Comparison of ENCODE assay signal across 14 cellular contexts in genomic region chr14:57754558-57754957, GRCh38.
A peak's percentile ranks its signal among the peaks of the same experiment; 100 is the strongest.
DNase-seq lines count a peak whose midpoint lies in the region; ATAC-seq, FAIRE-seq and TF ChIP-seq lines count a peak whose summit lies in the region.
"Had no signal": no experiment of that assay in that cellular context is flagged by ENCODE, and none has a peak within 500 bp of the region (broad histone marks: within the 10 kb centered on the region; RNA-seq: fewer than 3 reads in every experiment).

No MANE protein-coding gene starts in this region.

- BruUV-seq in Panc1 (replicated peaks; lab: Mats Ljungman, UMichigan) (no TSS peak), PC-3 (replicated peaks; lab: Mats Ljungman, UMichigan) (no TSS peak)

- TF ChIP-seq CTCF in GM23338 (conservative IDR thresholded peaks at IDR 0.05; ENCODE audit: low read depth in 2 of 2) (no peak), Panc1 (IDR thresholded peaks at IDR 0.05) (no peak), pancreas (IDR thresholded peaks at IDR 0.05) (no peak), PC-3 (conservative IDR thresholded peaks at IDR 0.05; ENCODE audit: low read depth, low read length) (no peak)

- H3K18ac ChIP-seq in mesendoderm (ENCODE audit: low read length): peak overlapping the region; percentile 2

- H3K9me3 ChIP-seq in Panc1 (ENCODE audit: control insufficient read depth, insufficient read depth, low read depth, low read length) (no peaks in the 10 kb centered on the region), pancreas (no peaks in the 10 kb centered on the region), PC-3 (ENCODE audit: low read length) (no peaks in the 10 kb centered on the region)
- H3K9me3 ChIP-seq: BLaER1 treated with 17β-estradiol and CSF1 and Interleukin-3, amounts not matched to agents 10 nM and 100 nM had no signal

- H2BK120ac ChIP-seq in mesendoderm (ENCODE audit: low read depth, low read length): no peak overlapping the region

- H3K27me3 Mint-ChIP-seq in GM23338 (ENCODE audit: insufficient read depth, low read depth, poor library complexity): peaks cover 1% of the 10 kb centered on the region
- H3K27me3 Mint-ChIP-seq: CD4-positive, CD25-positive, alpha-beta regulatory T cell; IgD-negative memory B cell had no signal

- CTCF ChIA-PET in Panc1 (lab: Charles Lee): no interaction called here
- CTCF ChIA-PET in PC-3 (lab: Charles Lee): no interaction called here

- no peak overlapping the region for H4K5ac ChIP-seq in mesendoderm (ENCODE audit: low read length)

- H4K8ac ChIP-seq in mesendoderm (ENCODE audit: low read depth, low read length): no peak overlapping the region

- DNase-seq in GM23338 (ENCODE audit: low spot score): no peak
- DNase-seq in Panc1 (ENCODE audit: low read depth, low spot score): no peak
- no peak for DNase-seq in mesendoderm
- DNase-seq in pancreas: no peak
- no peak for DNase-seq in PC-3
- no peak for DNase-seq in SW 1271 (lab: John Stamatoyannopoulos, UW)
- DNase-seq: ACHN; CD4-positive, CD25-positive, alpha-beta regulatory T cell; DMS 273 treated with DMSO at 0.1 percent for 48 hours; GOT3; HCEC 1CT had no signal

- H3K4ac ChIP-seq in mesendoderm (ENCODE audit: low read depth, low read length): no peak overlapping the region

- no peak overlapping the region for H3K23ac ChIP-seq in mesendoderm (ENCODE audit: low read length)

- intact Hi-C loops in Panc1 (cut with micrococcal nuclease; ENCODE audit: unreplicated experiment) (no loop called here), pancreas (cut with DNase I) (no loop called here), PC-3 (cut with micrococcal nuclease) (no loop called here)

- no peak for ATAC-seq in GM23338
- no peak for ATAC-seq in Panc1
- ATAC-seq in pancreas: peak in 3 of 4 donors; percentile 40 to 53 (median 49)
- ATAC-seq in PC-3: no peak
- ATAC-seq in GM18907 (IDR thresholded peaks at IDR 0.05; ENCODE audit: unreplicated experiment): no peak

- no peak overlapping the region for H2BK15ac ChIP-seq in mesendoderm (replicated peaks; ENCODE audit: low read depth)

- no peaks in the 10 kb centered on the region for H3K36me3 Mint-ChIP-seq in GM23338 (ENCODE audit: low read depth)
- H3K36me3 Mint-ChIP-seq: CD4-positive, CD25-positive, alpha-beta regulatory T cell had no signal

- POLR2A ChIA-PET in Panc1 (lab: Charles Lee) (no interaction called here), PC-3 (lab: Charles Lee; ENCODE audit: unreplicated experiment) (no interaction called here)

- H2BK5ac ChIP-seq in mesendoderm (ENCODE audit: low read length): no peak overlapping the region

- H3K9ac ChIP-seq in mesendoderm (ENCODE audit: low read length) (no peak overlapping the region), PC-3 (ENCODE audit: low read length) (no peak overlapping the region)
- H3K9ac ChIP-seq: BLaER1 treated with 17β-estradiol and CSF1 and Interleukin-3, amounts not matched to agents 10 nM and 100 nM had no signal

- H3K4me1 Mint-ChIP-seq in GM23338: peaks cover 10% of the 10 kb centered on the region
- H3K4me1 Mint-ChIP-seq: CD4-positive, CD25-positive, alpha-beta regulatory T cell; IgD-negative memory B cell had no signal

- H3K4me3 Mint-ChIP-seq in GM23338: no peak overlapping the region
- H3K4me3 Mint-ChIP-seq: CD4-positive, CD25-positive, alpha-beta regulatory T cell; IgD-negative memory B cell had no signal

- H4K20me1 ChIP-seq in GM23338 (replicated peaks; ENCODE audit: insufficient read depth): no peaks in the 10 kb centered on the region
- H4K20me1 ChIP-seq in PC-3 (ENCODE audit: low read length): no peaks in the 10 kb centered on the region
- H4K20me1 ChIP-seq: BLaER1 treated with 17β-estradiol and CSF1 and Interleukin-3, amounts not matched to agents 10 nM and 100 nM had no signal

- no peak overlapping the region for H2AK5ac ChIP-seq in mesendoderm (ENCODE audit: low read length)

- H3K79me1 ChIP-seq in mesendoderm (ENCODE audit: low read length): no peaks in the 10 kb centered on the region

- H2AFZ ChIP-seq in GM23338 (peak overlapping the region; percentile 78), PC-3 (ENCODE audit: low read length) (no peak overlapping the region)

- H3K4me2 ChIP-seq in GM23338: no peak overlapping the region
- H3K4me2 ChIP-seq in mesendoderm (ENCODE audit: low read length): no peak overlapping the region
- no peak overlapping the region for H3K4me2 ChIP-seq in PC-3 (ENCODE audit: low read length)
- H3K4me2 ChIP-seq: BLaER1 treated with 17β-estradiol and CSF1 and Interleukin-3, amounts not matched to agents 10 nM and 100 nM had no signal

- H3K4me3 ChIP-seq in GM23338 (no peak overlapping the region), Panc1 (ENCODE audit: low read depth in 2 of 2, low read length in 2 of 2) (no peak overlapping the region), mesendoderm (ENCODE audit: low read length) (no peak overlapping the region), pancreas (no peak overlapping the region), PC-3 (ENCODE audit: low read length) (no peak overlapping the region)
- H3K4me3 ChIP-seq: BLaER1 treated with 17β-estradiol and CSF1 and Interleukin-3, amounts not matched to agents 10 nM and 100 nM had no signal

- H3K27ac Mint-ChIP-seq in GM23338: peak overlapping the region; percentile 73; the same call in 1 of the 2 replicates
- H3K27ac Mint-ChIP-seq: CD4-positive, CD25-positive, alpha-beta regulatory T cell had no signal

- no peak overlapping the region for H3K56ac ChIP-seq in mesendoderm (ENCODE audit: low read length)

- H3K36me3 ChIP-seq in GM23338 (ENCODE audit: insufficient read depth) (no peaks in the 10 kb centered on the region), Panc1 (ENCODE audit: control insufficient read depth, insufficient read depth, low read length) (no peaks in the 10 kb centered on the region), mesendoderm (ENCODE audit: control insufficient read depth, insufficient read depth, low read length) (no peaks in the 10 kb centered on the region), pancreas (no peaks in the 10 kb centered on the region), PC-3 (ENCODE audit: low read depth, low read length) (no peaks in the 10 kb centered on the region)
- H3K36me3 ChIP-seq: BLaER1 treated with 17β-estradiol and CSF1 and Interleukin-3, amounts not matched to agents 10 nM and 100 nM had no signal

- no peaks in the 10 kb centered on the region for H3K27me3 ChIP-seq in GM23338 (ENCODE audit: insufficient read depth)
- H3K27me3 ChIP-seq in Panc1 (ENCODE audit: control insufficient read depth, insufficient read depth, low read length): no peaks in the 10 kb centered on the region
- H3K27me3 ChIP-seq in mesendoderm (ENCODE audit: insufficient read depth, low read length, poor library complexity): no peaks in the 10 kb centered on the region
- no peaks in the 10 kb centered on the region for H3K27me3 ChIP-seq in pancreas
- peaks cover 14% of the 10 kb centered on the region; the same call in 1 of the 2 replicates for H3K27me3 ChIP-seq in PC-3 (ENCODE audit: low read length)
- H3K27me3 ChIP-seq: BLaER1 treated with 17β-estradiol and CSF1 and Interleukin-3, amounts not matched to agents 10 nM and 100 nM had no signal

- in situ Hi-C loops in Panc1 (cut with HindIII; ENCODE audit: low pct_unique_long_range_greater_than_20kb, low sequenced_read_pairs): no loop called here

- no peaks in the 10 kb centered on the region for H3K79me2 ChIP-seq in GM23338 (replicated peaks; ENCODE audit: insufficient read depth)
- H3K79me2 ChIP-seq in mesendoderm (ENCODE audit: control insufficient read depth, insufficient read depth, low read length): no peaks in the 10 kb centered on the region
- H3K79me2 ChIP-seq in PC-3 (ENCODE audit: low read length): no peaks in the 10 kb centered on the region

- peaks cover 5% of the 10 kb centered on the region; the same call in 1 of the 2 replicates for H3K4me1 ChIP-seq in GM23338 (ENCODE audit: insufficient read depth)
- H3K4me1 ChIP-seq in Panc1 (ENCODE audit: control insufficient read depth, insufficient read depth, low read length): no peaks in the 10 kb centered on the region
- no peaks in the 10 kb centered on the region for H3K4me1 ChIP-seq in mesendoderm (ENCODE audit: control insufficient read depth, low read depth, low read length)
- H3K4me1 ChIP-seq in pancreas: peaks cover 0 to 4% (median 3%) of the 10 kb centered on the region in 3 donors
- peaks cover under 1% of the 10 kb centered on the region; the same call in 1 of the 2 replicates for H3K4me1 ChIP-seq in PC-3 (ENCODE audit: insufficient read depth, low read length)
- H3K4me1 ChIP-seq: BLaER1 treated with 17β-estradiol and CSF1 and Interleukin-3, amounts not matched to agents 10 nM and 100 nM had no signal

- no peaks in the 10 kb centered on the region for H3F3A ChIP-seq in GM23338 (replicated peaks; ENCODE audit: low read depth)
- H3F3A ChIP-seq in PC-3 (ENCODE audit: low read length, unreplicated experiment): no peaks in the 10 kb centered on the region

- H3K9me3 Mint-ChIP-seq in GM23338: no peaks in the 10 kb centered on the region
- H3K9me3 Mint-ChIP-seq: IgD-negative memory B cell had no signal

- FAIRE-seq in pancreas (lab: Jason Lieb, UNC): no peak

- H3K27ac ChIP-seq in GM23338 (ENCODE audit: low read depth) (no peak overlapping the region), Panc1 (ENCODE audit: low read length) (peak overlapping the region; percentile 13; the same call in 1 of the 2 replicates), mesendoderm (ENCODE audit: low read depth, low read length) (no peak overlapping the region), pancreas (peak overlapping the region in 1 of 4 donors; percentile 28), PC-3 (ENCODE audit: low read length) (no peak overlapping the region)
- H3K27ac ChIP-seq: BLaER1 treated with 17β-estradiol and CSF1 and Interleukin-3, amounts not matched to agents 10 nM and 100 nM had no signal

- no CpG with 5 or more reads among the region's 6 CpGs for WGBS in mesendoderm (ENCODE audit: extremely low coverage, insufficient coverage, low lambda C conversion rate)
- 57 to 58% methylated on average over 6 of the region's 6 CpGs for WGBS in pancreas, 2 donors

- H3K9me2 ChIP-seq in GM23338 (ENCODE audit: insufficient read depth) (peaks cover 12% of the 10 kb centered on the region; the same call in 1 of the 2 replicates), PC-3 (replicated peaks; ENCODE audit: low read length) (no peaks in the 10 kb centered on the region)

TF ChIP-seq in GM23338, 12 proteins besides CTCF, POLR2A, EP300 and RAD21 (continues in another document):
- no peak for TF ChIP-seq STAT1 (IDR thresholded peaks at IDR 0.05; ENCODE audit: unreplicated experiment)

Comparison
In these comparisons a context has a peak if more than half of its experiments do, and no peak if none do; other contexts are left out.
1. ATAC-seq: peak in pancreas (3 of 4); none in GM23338 (single experiment), Panc1 (single experiment), PC-3 (single experiment) and GM18907 (single experiment).